Comparison of ENCODE assay signal across 1 cellular context in the genomic region with DNA sequence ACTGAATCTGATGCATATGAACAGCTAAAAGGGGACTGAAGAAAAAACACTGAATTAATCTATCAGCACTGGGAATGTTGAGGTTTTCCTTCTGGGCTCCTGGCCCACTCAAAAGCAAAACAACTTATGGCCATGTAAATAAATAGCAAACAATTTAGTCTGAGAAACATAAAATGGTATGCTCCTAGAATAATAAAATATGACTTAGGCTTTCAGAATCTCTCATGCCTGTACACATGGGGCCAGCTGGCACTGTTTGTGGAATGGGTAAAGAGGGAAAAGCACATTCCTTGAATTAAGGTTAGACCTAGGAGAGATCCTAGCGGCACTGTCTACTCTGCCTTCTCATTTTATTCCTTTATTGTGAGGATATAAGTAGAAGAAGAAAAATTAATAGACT.
TF ChIP-seq lines count a peak whose summit lies in the region.

No MANE protein-coding gene starts in this region.

TF ChIP-seq in IMR-90, 13 proteins besides CTCF, POLR2A, EP300 and RAD21 (continued from another document):
- TF ChIP-seq NFE2L2 (IDR thresholded peaks at IDR 0.05; ENCODE audit: low read depth, low read length), result no peak
- TF ChIP-seq, protein P1, sequence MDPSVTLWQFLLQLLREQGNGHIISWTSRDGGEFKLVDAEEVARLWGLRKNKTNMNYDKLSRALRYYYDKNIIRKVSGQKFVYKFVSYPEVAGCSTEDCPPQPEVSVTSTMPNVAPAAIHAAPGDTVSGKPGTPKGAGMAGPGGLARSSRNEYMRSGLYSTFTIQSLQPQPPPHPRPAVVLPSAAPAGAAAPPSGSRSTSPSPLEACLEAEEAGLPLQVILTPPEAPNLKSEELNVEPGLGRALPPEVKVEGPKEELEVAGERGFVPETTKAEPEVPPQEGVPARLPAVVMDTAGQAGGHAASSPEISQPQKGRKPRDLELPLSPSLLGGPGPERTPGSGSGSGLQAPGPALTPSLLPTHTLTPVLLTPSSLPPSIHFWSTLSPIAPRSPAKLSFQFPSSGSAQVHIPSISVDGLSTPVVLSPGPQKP (IDR thresholded peaks at IDR 0.05; ENCODE audit: borderline replicate concordance, low read depth, low read length), result no peak
- TF ChIP-seq, protein P2, sequence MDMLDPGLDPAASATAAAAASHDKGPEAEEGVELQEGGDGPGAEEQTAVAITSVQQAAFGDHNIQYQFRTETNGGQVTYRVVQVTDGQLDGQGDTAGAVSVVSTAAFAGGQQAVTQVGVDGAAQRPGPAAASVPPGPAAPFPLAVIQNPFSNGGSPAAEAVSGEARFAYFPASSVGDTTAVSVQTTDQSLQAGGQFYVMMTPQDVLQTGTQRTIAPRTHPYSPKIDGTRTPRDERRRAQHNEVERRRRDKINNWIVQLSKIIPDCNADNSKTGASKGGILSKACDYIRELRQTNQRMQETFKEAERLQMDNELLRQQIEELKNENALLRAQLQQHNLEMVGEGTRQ (IDR thresholded peaks at IDR 0.05; ENCODE audit: low read depth, low read length), result no peak
- TF ChIP-seq MXI1 (IDR thresholded peaks at IDR 0.05; ENCODE audit: borderline replicate concordance, low read depth, low read length), result no peak
- TF ChIP-seq CEBPB (IDR thresholded peaks at IDR 0.05; ENCODE audit: low read depth, low read length), result no peak
- no peak for TF ChIP-seq RFX5 (IDR thresholded peaks at IDR 0.05; ENCODE audit: low read depth, low read length)
- no peak for TF ChIP-seq FOS (IDR thresholded peaks at IDR 0.05; ENCODE audit: low read depth, low read length)
- no peak for TF ChIP-seq CHD1 (IDR thresholded peaks at IDR 0.05; ENCODE audit: low read depth, low read length)
- TF ChIP-seq RCOR1 (IDR thresholded peaks at IDR 0.05; ENCODE audit: insufficient replicate concordance, low read length), result no peak
- no peak for TF ChIP-seq MAZ (IDR thresholded peaks at IDR 0.05; ENCODE audit: borderline replicate concordance, low read depth, low read length)
- no peak for TF ChIP-seq MAFK (IDR thresholded peaks at IDR 0.05; ENCODE audit: low read depth, low read length)
- TF ChIP-seq BHLHE40 (IDR thresholded peaks at IDR 0.05; ENCODE audit: low read depth, low read length), result no peak
